In genomic region chr9:35683323-35683722, GRCh38 we compare ENCODE assay signal across 26 cellular contexts. TPM values are rescaled to one million over a fixed set of nuclear protein-coding genes. Genes with fewer than 3 reads are reported as not detected.
DNase-seq lines count a peak whose midpoint lies in the region; ATAC-seq and TF ChIP-seq lines count a peak whose summit lies in the region.
"Had no signal": no experiment of that assay in that cellular context is flagged by ENCODE, and none has a peak within 500 bp of the region (broad histone marks: within the 10 kb centered on the region; RNA-seq: fewer than 3 reads in every experiment).

No MANE protein-coding gene starts in this region.

- H3K9me2 ChIP-seq in GM23248 (ENCODE audit: insufficient read depth), result no peaks in the 10 kb centered on the region

- no peak overlapping the region for H3K4me3 Mint-ChIP-seq in activated T-helper 17 cell treated with anti-CD3 and anti-CD28 coated beads, Interleukin-2, amount 50 U/mL, for 72 hours
- H3K4me3 Mint-ChIP-seq: activated CD4-positive, alpha-beta T cell treated with anti-CD3 and anti-CD28 coated beads, Interleukin-2, amount 10 ng/mL, durations not matched to agents 24 days and 14 days; activated naive CD8-positive, alpha-beta T cell treated with anti-CD3 and anti-CD28 coated beads, Interleukin-2, amount 10 ng/mL, durations not matched to agents 7 days and 5 days; CD8-positive, alpha-beta T cell; H9; immature natural killer cell had no signal

- no peaks in the 10 kb centered on the region for H3K36me3 Mint-ChIP-seq in activated T-helper 17 cell treated with anti-CD3 and anti-CD28 coated beads, Interleukin-2, amount 50 U/mL, for 72 hours (ENCODE audit: low read depth)
- H3K36me3 Mint-ChIP-seq: activated naive CD8-positive, alpha-beta T cell treated with anti-CD3 and anti-CD28 coated beads, Interleukin-2, amount 10 ng/mL, durations not matched to agents 7 days and 5 days; immature natural killer cell had no signal

- H3K4me2 ChIP-seq in GM23248 (ENCODE audit: unreplicated experiment), result no peak overlapping the region
- H3K4me2 ChIP-seq in smooth muscle cell, result no peak overlapping the region

- H3K4me3 ChIP-seq in GM23248 (no peak overlapping the region), muscle layer of colon (ENCODE audit: low read depth in 1 of 2, low read length in 2 of 2) (peak overlapping the region in 1 of 2 donors; percentile 19), smooth muscle cell (no peak overlapping the region)
- H3K4me3 ChIP-seq: body of pancreas, suprapubic skin had no signal

- peak overlapping the region; percentile 32 for H3K27ac ChIP-seq in GM23248
- H3K27ac ChIP-seq in muscle layer of colon (ENCODE audit: low read depth, low read length), result peak overlapping the region; percentile 98
- H3K27ac ChIP-seq in smooth muscle cell (ENCODE audit: low read depth), result peak overlapping the region; percentile 27
- H3K27ac ChIP-seq: body of pancreas, suprapubic skin had no signal

- DNase-seq in GM23248 (no peak), smooth muscle cell (lab: John Stamatoyannopoulos, UW; ENCODE audit: unreplicated experiment) (no peak), LoVo (ENCODE audit: low spot score) (no peak)
- DNase-seq in activated CD4-positive, alpha-beta T cell treated with anti-CD3 and anti-CD28 coated beads, Interleukin-2, amount 50 U/mL, for 48 hours, result no peak
- DNase-seq: activated CD4-positive, alpha-beta T cell treated with anti-CD3 and anti-CD28 coated beads, Interleukin-2, amount 10 ng/mL, durations not matched to agents 24 days and 14 days; activated naive CD8-positive, alpha-beta T cell treated with anti-CD3 and anti-CD28 coated beads, Interleukin-2, amount 10 ng/mL, durations not matched to agents 7 days and 5 days; body of pancreas; CD8-positive, alpha-beta T cell; cortex of kidney; DMS79 treated with DMSO at 0.1 percent for 48 hours; H9; immature natural killer cell; left ventricle myocardium superior; NCI-H2171; NCI-H748 treated with DMSO at 0.1 percent for 48 hours; OCI-M1; retina; stimulated activated CD4-positive, alpha-beta T cell treated with anti-CD3 and anti-CD28 coated beads, Interleukin-15, amount 100 ng/mL, for 24 hours had no signal

- in situ Hi-C loops in GM23248 (cut with MboI), result no loop called here

- H3K79me2 ChIP-seq in GM23248 (ENCODE audit: insufficient read depth) (peaks cover 48% of the 10 kb centered on the region), smooth muscle cell (ENCODE audit: low read depth) (peaks cover 21% of the 10 kb centered on the region)

- H2AFZ ChIP-seq in GM23248 (no peak overlapping the region), smooth muscle cell (ENCODE audit: low read depth) (no peak overlapping the region)

- peaks cover 5% of the 10 kb centered on the region for H3K4me1 Mint-ChIP-seq in activated T-helper 17 cell treated with anti-CD3 and anti-CD28 coated beads, Interleukin-2, amount 50 U/mL, for 72 hours
- H3K4me1 Mint-ChIP-seq: immature natural killer cell had no signal

- H3K4me1 ChIP-seq in GM23248 (ENCODE audit: insufficient read depth), result peaks cover 35% of the 10 kb centered on the region
- H3K4me1 ChIP-seq in muscle layer of colon (ENCODE audit: insufficient read depth, low read length), result peaks cover 47% of the 10 kb centered on the region
- H3K4me1 ChIP-seq in smooth muscle cell (ENCODE audit: low read depth), result peaks cover 10% of the 10 kb centered on the region
- H3K4me1 ChIP-seq: body of pancreas had no signal

- H3K36me3 ChIP-seq in GM23248 (ENCODE audit: low read depth) (peaks cover 50% of the 10 kb centered on the region), muscle layer of colon (ENCODE audit: insufficient read depth, low read length) (peaks cover 68% of the 10 kb centered on the region), smooth muscle cell (ENCODE audit: low read depth) (no peaks in the 10 kb centered on the region)

- no peaks in the 10 kb centered on the region for H3K27me3 ChIP-seq in GM23248 (replicated peaks; ENCODE audit: insufficient read depth)
- no peaks in the 10 kb centered on the region for H3K27me3 ChIP-seq in muscle layer of colon (ENCODE audit: control insufficient read depth in 1 of 2, insufficient read depth in 2 of 2, low read length in 2 of 2)
- no peaks in the 10 kb centered on the region for H3K27me3 ChIP-seq in smooth muscle cell (ENCODE audit: low read depth)
- H3K27me3 ChIP-seq: body of pancreas, suprapubic skin had no signal

- no peaks in the 10 kb centered on the region for H3K9me3 Mint-ChIP-seq in activated T-helper 17 cell treated with anti-CD3 and anti-CD28 coated beads, Interleukin-2, amount 50 U/mL, for 72 hours
- H3K9me3 Mint-ChIP-seq: activated CD4-positive, alpha-beta T cell treated with anti-CD3 and anti-CD28 coated beads, Interleukin-2, amount 10 ng/mL, durations not matched to agents 24 days and 14 days; activated naive CD8-positive, alpha-beta T cell treated with anti-CD3 and anti-CD28 coated beads, Interleukin-2, amount 10 ng/mL, durations not matched to agents 7 days and 5 days; activated T-helper 2 cell treated with anti-CD3 and anti-CD28 coated beads, Interferon-gamma antibody, Interleukin-2, Interleukin-4, amounts not matched to agents 10 μg/mL and 5 μg/mL and 100 μg/mL, durations not matched to agents 14 hours and 24 hours and 36 hours; CD8-positive, alpha-beta T cell; H9; immature natural killer cell had no signal

- peak overlapping the region; percentile 20 for H3K27ac Mint-ChIP-seq in activated T-helper 17 cell treated with anti-CD3 and anti-CD28 coated beads, Interleukin-2, amount 50 U/mL, for 72 hours
- H3K27ac Mint-ChIP-seq: activated CD4-positive, alpha-beta T cell treated with anti-CD3 and anti-CD28 coated beads, Interleukin-2, amount 10 ng/mL, durations not matched to agents 24 days and 14 days; activated naive CD8-positive, alpha-beta T cell treated with anti-CD3 and anti-CD28 coated beads, Interleukin-2, amount 10 ng/mL, durations not matched to agents 7 days and 5 days; activated T-helper 2 cell treated with anti-CD3 and anti-CD28 coated beads, Interferon-gamma antibody, Interleukin-2, Interleukin-4, amounts not matched to agents 10 μg/mL and 5 μg/mL and 100 μg/mL, durations not matched to agents 14 hours and 24 hours and 36 hours; CD8-positive, alpha-beta T cell; immature natural killer cell had no signal

- H3F3A ChIP-seq in GM23248 (ENCODE audit: insufficient read depth), result peaks cover 94% of the 10 kb centered on the region
- H3F3A ChIP-seq in smooth muscle cell (ENCODE audit: low read depth), result peaks cover 68% of the 10 kb centered on the region

- no peaks in the 10 kb centered on the region for H3K9me3 ChIP-seq in GM23248 (ENCODE audit: low read depth)
- no peaks in the 10 kb centered on the region for H3K9me3 ChIP-seq in muscle layer of colon (ENCODE audit: low read length)
- no peaks in the 10 kb centered on the region for H3K9me3 ChIP-seq in smooth muscle cell (replicated peaks; ENCODE audit: low read depth)
- H3K9me3 ChIP-seq: body of pancreas, suprapubic skin had no signal

- no peak for ATAC-seq in activated T-helper 17 cell treated with anti-CD3 and anti-CD28 coated beads, Interleukin-2, amount 50 U/mL, for 72 hours (replicated peaks)
- ATAC-seq in HG03378 (IDR thresholded peaks at IDR 0.05; ENCODE audit: unreplicated experiment) (no peak), HG02642 (IDR thresholded peaks at IDR 0.05; ENCODE audit: poor library complexity, unreplicated experiment) (no peak)
- ATAC-seq: body of pancreas; CD8-positive, alpha-beta T cell; left ventricle myocardium superior had no signal

- H3K27me3 Mint-ChIP-seq in activated T-helper 17 cell treated with anti-CD3 and anti-CD28 coated beads, Interleukin-2, amount 50 U/mL, for 72 hours, result no peaks in the 10 kb centered on the region
- H3K27me3 Mint-ChIP-seq: activated CD4-positive, alpha-beta T cell treated with anti-CD3 and anti-CD28 coated beads, Interleukin-2, amount 10 ng/mL, durations not matched to agents 24 days and 14 days; activated naive CD8-positive, alpha-beta T cell treated with anti-CD3 and anti-CD28 coated beads, Interleukin-2, amount 10 ng/mL, durations not matched to agents 7 days and 5 days had no signal

- H4K20me1 ChIP-seq in GM23248 (ENCODE audit: insufficient read depth) (peaks cover 53% of the 10 kb centered on the region), smooth muscle cell (ENCODE audit: low read depth) (peaks cover 72% of the 10 kb centered on the region)

- H3K9ac ChIP-seq in GM23248 (peak overlapping the region; percentile 35; the same call in 1 of the 2 replicates), muscle layer of colon (ENCODE audit: low read length) (peak overlapping the region; percentile 77), smooth muscle cell (ENCODE audit: low read depth) (no peak overlapping the region)

- WGBS in GM23248 (ENCODE audit: low coverage in 1 of 2, low lambda C conversion rate in 2 of 2, missing lambda C conversion rate in 2 of 2), 2 experiments, result 76 to 87% methylated on average over 2 of the region's 2 CpGs
- WGBS in smooth muscle cell (ENCODE audit: low lambda C conversion rate), result 91% methylated on average over 2 of the region's 2 CpGs

- TF ChIP-seq CTCF in smooth muscle cell (IDR thresholded peaks at IDR 0.05; ENCODE audit: borderline replicate concordance, insufficient read depth, poor library complexity, severe bottlenecking), result no peak

RNA-seq across cellular contexts. Expression of gene TPM2, which starts 6.4 kb away (rescaled TPM):
- 1,596 and 1,625 TPM in 2 replicates for total RNA-seq in GM23248 (2014; rRNA removed; shearing (Covaris generic))
- polyA plus RNA-seq in GM23248 (2016; fragmentation: Nextera tagmentation; extraction: Ambion mirVana), result 3,527 and 3,584 TPM in 2 replicates
- 1 to 10 TPM; 4.1 to 6.2 TPM for total RNA-seq in activated T-helper 17 cell treated with anti-CD3 and anti-CD28 coated beads, Interleukin-2, amount 50 U/mL, for 72 hours
- total RNA-seq in smooth muscle cell, result 854 and 925 TPM in 2 replicates
- polyA plus RNA-seq in smooth muscle cell, result 2,012 and 2,131 TPM in 2 replicates

RNA-seq across cellular contexts. Expression of gene CA9, which starts 9.6 kb away (rescaled TPM):
- total RNA-seq in GM23248 (2014; rRNA removed; shearing (Covaris generic)), result 3.4 and 4.3 TPM in 2 replicates
- polyA plus RNA-seq in GM23248 (2016; fragmentation: Nextera tagmentation; extraction: Ambion mirVana) (2.3 and 2.7 TPM in 2 replicates), smooth muscle cell (5.9 TPM in 1 of 2 replicates, not detected in the other)
- total RNA-seq in activated T-helper 17 cell treated with anti-CD3 and anti-CD28 coated beads, Interleukin-2, amount 50 U/mL, for 72 hours, result 10 to 100 TPM in 1 of 2 donors, under 1 TPM in 1; 0.89 to 31.7 TPM
- total RNA-seq in smooth muscle cell, result 1.7 and 4.6 TPM in 2 replicates
- total RNA-seq: CD8-positive, alpha-beta T cell; mononuclear cell; T-helper 1 cell treated with Interleukin-12 subunit alpha and Interleukin-12 subunit beta and Interleukin-4 antibody, amounts not matched to agents 30 ng/mL and 1 ng/mL, for 36 hours had no signal
- polyA plus RNA-seq: immature natural killer cell had no signal

RNA-seq across cellular contexts. Expression of gene ARHGEF39, which starts 18.3 kb away (rescaled TPM):
- total RNA-seq in GM23248 (2014; rRNA removed; shearing (Covaris generic)), result 0.13 and 2.1 TPM in 2 replicates
- polyA plus RNA-seq in GM23248 (2016; fragmentation: Nextera tagmentation; extraction: Ambion mirVana), result 1.6 and 1.8 TPM in 2 replicates
- total RNA-seq in activated T-helper 17 cell treated with anti-CD3 and anti-CD28 coated beads, Interleukin-2, amount 50 U/mL, for 72 hours, result 10 to 100 TPM in 1 of 2 donors, 1 to 10 TPM in 1; 9.4 to 16.1 TPM
- total RNA-seq in smooth muscle cell, result 0.49 and 2.1 TPM in 2 replicates
- polyA plus RNA-seq in smooth muscle cell, result 1.9 and 2.9 TPM in 2 replicates

RNA-seq across cellular contexts. Expression of gene CCDC107, which starts 25.2 kb away (rescaled TPM):
- 20.5 and 28.6 TPM in 2 replicates for total RNA-seq in GM23248 (2014; rRNA removed; shearing (Covaris generic))
- polyA plus RNA-seq in GM23248 (2016; fragmentation: Nextera tagmentation; extraction: Ambion mirVana) (52.8 and 55.7 TPM in 2 replicates), smooth muscle cell (35.5 and 37.1 TPM in 2 replicates)
- 10 to 100 TPM; 17.5 to 19.8 TPM for total RNA-seq in activated T-helper 17 cell treated with anti-CD3 and anti-CD28 coated beads, Interleukin-2, amount 50 U/mL, for 72 hours
- 9.8 and 19.6 TPM in 2 replicates for total RNA-seq in smooth muscle cell

RNA-seq across cellular contexts. Expression of gene RMRP, which starts 25.5 kb away (rescaled TPM):
- 14,230 and 20,944 TPM in 2 replicates for total RNA-seq in GM23248 (2014; rRNA removed; shearing (Covaris generic))
- polyA plus RNA-seq in GM23248 (2016; fragmentation: Nextera tagmentation; extraction: Ambion mirVana), result not detected in 2 replicates
- total RNA-seq in activated T-helper 17 cell treated with anti-CD3 and anti-CD28 coated beads, Interleukin-2, amount 50 U/mL, for 72 hours, result over 10,000 TPM in 1 of 2 donors, 1,000 to 10,000 TPM in 1; 5,785 to 10,768 TPM
- 10,156 and 21,067 TPM in 2 replicates for total RNA-seq in smooth muscle cell
- not detected in 2 replicates for polyA plus RNA-seq in smooth muscle cell

Comparison
In these comparisons a context has a peak if more than half of its experiments do, and no peak if none do; other contexts are left out.
1. H3K27ac ChIP-seq: peak in every context shown above with its lines; median percentile 98 in muscle layer of colon; 32 in GM23248; 27 in smooth muscle cell.
2. RNA of gene TPM2, which starts 6.4 kb away (total RNA-seq): 1,596 to 1,625 TPM in GM23248 and 854 to 925 TPM in smooth muscle cell; 4.1 to 6.2 TPM in activated T-helper 17 cell treated with anti-CD3 and anti-CD28 coated beads, Interleukin-2, amount 50 U/mL, for 72 hours; every median in the first group is over 100 times any median in the second.